1 cellular context compared by ENCODE assay signal in genomic region chr19:43774103-43774939, GRCh38.
A peak's percentile ranks its signal among the peaks of the same experiment; 100 is the strongest.
TF ChIP-seq lines count a peak whose summit lies in the region.

No MANE protein-coding gene starts in this region.

TF ChIP-seq in K562, 482 proteins besides CTCF, POLR2A, EP300 and RAD21 (continued from another document and continues in another):
- TF ChIP-seq KDM5B (IDR thresholded peaks at IDR 0.05; ENCODE audit: insufficient replicate concordance, low read depth, low read length) (peak; percentile 24), LEF1 (IDR thresholded peaks at IDR 0.05) (peak; percentile 97), HINFP (tag; conservative IDR thresholded peaks at IDR 0.05; ENCODE audit: low read depth) (peak; percentile 97), ZNF77 (CRISPR knock-in tag; IDR thresholded peaks at IDR 0.05) (0 out of 2 replicates have a peak, but pooled peaks have one; percentile 47), GMEB1 (CRISPR knock-in tag; IDR thresholded peaks at IDR 0.05) (peak; percentile 67; the same call in 1 of the 2 replicates), KAT8 (IDR thresholded peaks at IDR 0.05; ENCODE audit: low read depth) (no peak), HNRNPLL (IDR thresholded peaks at IDR 0.05; ENCODE audit: low read depth, low read length, poor library complexity, severe bottlenecking) (peak; percentile 61), ARNT (IDR thresholded peaks at IDR 0.05) (peak; percentile 45 to 60; a peak in 1 of 4 replicates), JUNB (CRISPR knock-in tag; conservative IDR thresholded peaks at IDR 0.05) (no peak), RBM34 (IDR thresholded peaks at IDR 0.05; ENCODE audit: borderline replicate concordance, insufficient read depth, low read length) (no peak), E2F5 (CRISPR knock-in tag; IDR thresholded peaks at IDR 0.05) (0 out of 2 replicates have a peak, but pooled peaks have one; percentile 48), MCM5 (IDR thresholded peaks at IDR 0.05; ENCODE audit: low read depth) (no peak), SMAD2 (IDR thresholded peaks at IDR 0.05; ENCODE audit: low read depth, low read length) (no peak), TCFL5 (CRISPR knock-in tag; conservative IDR thresholded peaks at IDR 0.05) (no peak), HNRNPL (IDR thresholded peaks at IDR 0.05; ENCODE audit: low read depth, low read length) (peak; percentile 96), TAF1 (IDR thresholded peaks at IDR 0.05; ENCODE audit: control insufficient read depth, extremely low read depth, insufficient read depth, low read length, severe bottlenecking) (peak; percentile 77), ZC3H8 (IDR thresholded peaks at IDR 0.05) (no peak), MEF2A (IDR thresholded peaks at IDR 0.05; ENCODE audit: control insufficient read depth, low read depth, low read length) (0 out of 2 replicates have a peak, but pooled peaks have one; percentile 54), HDGF (IDR thresholded peaks at IDR 0.05) (no peak), HMGXB4 (CRISPR knock-in tag; IDR thresholded peaks at IDR 0.05) (peak; percentile 97), ZZZ3 (IDR thresholded peaks at IDR 0.05) (no peak), CLOCK (CRISPR knock-in tag; IDR thresholded peaks at IDR 0.05; ENCODE audit: borderline replicate concordance) (no peak), PTRF (tag; IDR thresholded peaks at IDR 0.05) (no peak), YY1 (IDR thresholded peaks at IDR 0.05; ENCODE audit: borderline replicate concordance in 1 of 3, control insufficient read depth in 1 of 3, extremely low read depth in 1 of 3, insufficient read depth in 3 of 3, insufficient read length in 1 of 3, insufficient replicate concordance in 2 of 3, low read depth in 1 of 3, low read length in 2 of 3) (peak in 2 of 3 experiments; percentile 71 to 73), CHD2 (IDR thresholded peaks at IDR 0.05; ENCODE audit: low read depth, low read length) (no peak; the same call in 1 of the 2 replicates), RBFOX2 (IDR thresholded peaks at IDR 0.05; ENCODE audit: low read depth, low read length) (peak; percentile 96), BRD9 (IDR thresholded peaks at IDR 0.05; ENCODE audit: low read depth, partially characterized antibody) (peak; percentile 17), ZNF764 (CRISPR knock-in tag; IDR thresholded peaks at IDR 0.05; ENCODE audit: low read depth) (no peak), C11orf30 (IDR thresholded peaks at IDR 0.05; ENCODE audit: low read depth) (no peak), MAFG (tag; conservative IDR thresholded peaks at IDR 0.05) (no peak), SLC30A9 (CRISPR knock-in tag; IDR thresholded peaks at IDR 0.05) (0 out of 2 replicates have a peak, but pooled peaks have one; percentile 32), TAF7 (tag; IDR thresholded peaks at IDR 0.05) (no peak), CHD1 (IDR thresholded peaks at IDR 0.05; ENCODE audit: low read length) (no peak), PKNOX1 (IDR thresholded peaks at IDR 0.05) (peak; percentile 60; the same call in 1 of the 2 replicates), RBBP5 (IDR thresholded peaks at IDR 0.05; ENCODE audit: borderline replicate concordance, insufficient read depth, low read length, poor library complexity, severe bottlenecking) (peak; percentile 74), RBM39 (optimal IDR thresholded peaks at IDR 0.05; ENCODE audit: low read depth, low read length) (no peak), CCNT2 (IDR thresholded peaks at IDR 0.05; ENCODE audit: borderline replicate concordance, extremely low read depth, insufficient read length, low read depth, low read length) (peak; percentile 100), JUN (IDR thresholded peaks at IDR 0.05; ENCODE audit: borderline replicate concordance, low read depth, low read length) (peak; percentile 83), JUN (CRISPR knock-in tag; IDR thresholded peaks at IDR 0.05; ENCODE audit: borderline replicate concordance) (peak; percentile 95), TBP (optimal IDR thresholded peaks at IDR 0.05; ENCODE audit: low read depth, low read length) (peak; percentile 75), PHB (CRISPR knock-in tag; IDR thresholded peaks at IDR 0.05) (no peak), NR3C1 (CRISPR knock-in tag; IDR thresholded peaks at IDR 0.05) (peak; percentile 82; the same call in 1 of the 2 replicates), NCOA6 (IDR thresholded peaks at IDR 0.05) (peak; percentile 77; the same call in 1 of the 2 replicates), PHF21A (IDR thresholded peaks at IDR 0.05; ENCODE audit: borderline replicate concordance, low read depth) (peak; percentile 95), POLR2G (IDR thresholded peaks at IDR 0.05; ENCODE audit: low read depth, low read length) (peak; percentile 95), ZNF282 (CRISPR knock-in tag; IDR thresholded peaks at IDR 0.05) (no peak; the same call in 1 of the 2 replicates), SRSF7 (optimal IDR thresholded peaks at IDR 0.05; ENCODE audit: low read depth, low read length) (no peak), ZNF175 (CRISPR knock-in tag; IDR thresholded peaks at IDR 0.05; ENCODE audit: low read depth) (peak; percentile 89), IFI16 (CRISPR knock-in tag; IDR thresholded peaks at IDR 0.05) (0 out of 2 replicates have a peak, but pooled peaks have one; percentile 9), PRPF4 (IDR thresholded peaks at IDR 0.05; ENCODE audit: insufficient read depth, low read depth, low read length, poor library complexity, severe bottlenecking) (no peak), ZNF785 (CRISPR knock-in tag; IDR thresholded peaks at IDR 0.05) (no peak), NFE2 (IDR thresholded peaks at IDR 0.05; ENCODE audit: low read depth) (peak; percentile 39; the same call in 1 of the 2 replicates), BRF1 (IDR thresholded peaks at IDR 0.05; ENCODE audit: borderline replicate concordance, extremely low read depth, insufficient read length) (no peak), ILF3 (IDR thresholded peaks at IDR 0.05; ENCODE audit: borderline replicate concordance) (no peak; the same call in 1 of the 2 replicates), ZNF24 (IDR thresholded peaks at IDR 0.05) (peak; percentile 74), ZNF197 (CRISPR knock-in tag; IDR thresholded peaks at IDR 0.05; ENCODE audit: low read depth) (peak; percentile 88), ZFP30 (CRISPR knock-in tag; IDR thresholded peaks at IDR 0.05; ENCODE audit: borderline replicate concordance) (no peak), HDAC1 (IDR thresholded peaks at IDR 0.05) (peak; percentile 66 to 92; a peak in 3 of 4 replicates), SMARCC2 (IDR thresholded peaks at IDR 0.05; ENCODE audit: low read depth) (peak; percentile 71; the same call in 1 of the 2 replicates), NKRF (IDR thresholded peaks at IDR 0.05; ENCODE audit: borderline replicate concordance) (no peak), ELF1 (tag; IDR thresholded peaks at IDR 0.05) (peak; percentile 21), ZNF778 (CRISPR knock-in tag; IDR thresholded peaks at IDR 0.05) (no peak), ZNF583 (CRISPR knock-in tag; IDR thresholded peaks at IDR 0.05) (peak; percentile 65), CAMTA2 (CRISPR knock-in tag; conservative IDR thresholded peaks at IDR 0.05) (peak; percentile 83; the same call in 1 of the 2 replicates), KDM1A (IDR thresholded peaks at IDR 0.05) (peak; percentile 95 to 96), EWSR1 (IDR thresholded peaks at IDR 0.05; ENCODE audit: borderline replicate concordance, low read depth, partially characterized antibody) (no peak)
